Comparison of ENCODE assay signal across 26 cellular contexts in the genomic region with DNA sequence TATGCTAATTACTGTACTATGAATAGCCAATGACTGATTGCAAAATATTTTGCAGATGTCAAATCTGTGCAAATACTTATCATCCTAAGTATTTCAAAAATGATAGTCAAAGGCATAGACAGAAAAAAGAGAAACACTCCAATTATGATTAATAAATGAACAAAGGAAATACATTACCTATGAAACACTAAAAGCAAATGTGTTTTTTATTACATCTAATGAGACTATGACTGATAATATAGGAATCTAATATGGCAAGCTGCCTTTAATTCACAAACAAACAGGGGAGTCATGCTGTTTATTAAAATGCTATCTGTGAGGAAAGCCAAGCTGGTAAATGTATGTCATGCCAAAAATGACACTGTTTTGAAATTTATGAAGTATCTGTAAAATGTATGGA.
"Had no signal": no experiment of that assay in that cellular context is flagged by ENCODE, and none has a peak within 500 bp of the region (broad histone marks: within the 10 kb centered on the region; RNA-seq: fewer than 3 reads in every experiment).

No MANE protein-coding gene starts in this region.

- H3K4me3 Mint-ChIP-seq: activated B cell treated with CpG ODN at 0.5 μM for 24 hours; activated CD4-positive, alpha-beta T cell treated with anti-CD3 and anti-CD28 coated beads, Interleukin-2, amount 10 ng/mL, durations not matched to agents 24 days and 14 days; activated CD8-positive, alpha-beta memory T cell treated with anti-CD3 and anti-CD28 coated beads, Interleukin-2, amount 10 ng/mL, durations not matched to agents 7 days and 5 days; activated naive CD4-positive, alpha-beta T cell treated with anti-CD3 and anti-CD28 coated beads, Interleukin-2, amount 50 U/mL, for 24 hours; activated T-cell treated with anti-CD3 and anti-CD28 coated beads, Interleukin-2, amount 50 U/mL, for 24 hours; activated T-helper 1 cell treated with anti-CD3 and anti-CD28 coated beads, Interleukin-12 subunit alpha, Interleukin-12 subunit beta, Interleukin-2, Interleukin-4 antibody, amounts not matched to agents 30 ng/mL and 10 ng/mL and 1 ng/mL, durations not matched to agents 14 hours and 24 hours and 36 hours; T-helper 17 cell had no signal

- H3K9me3 Mint-ChIP-seq: activated CD4-positive, alpha-beta T cell treated with anti-CD3 and anti-CD28 coated beads, Interleukin-2, amount 10 ng/mL, durations not matched to agents 24 days and 14 days had no signal

- ATAC-seq: activated CD8-positive, alpha-beta memory T cell treated with anti-CD3 and anti-CD28 coated beads, Interleukin-2, amount 10 ng/mL, durations not matched to agents 7 days and 5 days; T-helper 17 cell had no signal

- H3K4me1 ChIP-seq: SJSA1 had no signal

- H3K36me3 ChIP-seq: brain microvascular endothelial cell, SJSA1 had no signal

- H3K27ac Mint-ChIP-seq: activated B cell treated with CpG ODN at 0.5 μM for 24 hours; activated CD4-positive, alpha-beta T cell treated with anti-CD3 and anti-CD28 coated beads, Interleukin-2, amount 10 ng/mL, durations not matched to agents 24 days and 14 days; activated CD8-positive, alpha-beta memory T cell treated with anti-CD3 and anti-CD28 coated beads, Interleukin-2, amount 10 ng/mL, durations not matched to agents 7 days and 5 days; activated naive CD4-positive, alpha-beta T cell treated with anti-CD3 and anti-CD28 coated beads, Interleukin-2, amount 50 U/mL, for 24 hours; activated T-cell treated with anti-CD3 and anti-CD28 coated beads, Interleukin-2, amount 50 U/mL, for 24 hours; activated T-helper 1 cell treated with anti-CD3 and anti-CD28 coated beads, Interleukin-12 subunit alpha, Interleukin-12 subunit beta, Interleukin-2, Interleukin-4 antibody, amounts not matched to agents 30 ng/mL and 10 ng/mL and 1 ng/mL, durations not matched to agents 14 hours and 24 hours and 36 hours; T-helper 17 cell had no signal

- H3K4me1 Mint-ChIP-seq: activated B cell treated with CpG ODN at 0.5 μM for 24 hours; activated CD4-positive, alpha-beta T cell treated with anti-CD3 and anti-CD28 coated beads, Interleukin-2, amount 10 ng/mL, durations not matched to agents 24 days and 14 days; activated CD8-positive, alpha-beta memory T cell treated with anti-CD3 and anti-CD28 coated beads, Interleukin-2, amount 10 ng/mL, durations not matched to agents 7 days and 5 days; activated naive CD4-positive, alpha-beta T cell treated with anti-CD3 and anti-CD28 coated beads, Interleukin-2, amount 50 U/mL, for 24 hours; T-helper 17 cell had no signal

- H3K36me3 Mint-ChIP-seq: activated CD8-positive, alpha-beta memory T cell treated with anti-CD3 and anti-CD28 coated beads, Interleukin-2, amount 10 ng/mL, durations not matched to agents 7 days and 5 days; activated naive CD4-positive, alpha-beta T cell treated with anti-CD3 and anti-CD28 coated beads, Interleukin-2, amount 50 U/mL, for 24 hours had no signal

- H3K4me3 ChIP-seq: SJSA1 had no signal

- H3K27me3 ChIP-seq: brain microvascular endothelial cell, SJSA1 had no signal

- H3K27me3 Mint-ChIP-seq: activated B cell treated with CpG ODN at 0.5 μM for 24 hours; activated CD4-positive, alpha-beta T cell treated with anti-CD3 and anti-CD28 coated beads, Interleukin-2, amount 10 ng/mL, durations not matched to agents 24 days and 14 days; activated CD8-positive, alpha-beta memory T cell treated with anti-CD3 and anti-CD28 coated beads, Interleukin-2, amount 10 ng/mL, durations not matched to agents 7 days and 5 days; activated naive CD4-positive, alpha-beta T cell treated with anti-CD3 and anti-CD28 coated beads, Interleukin-2, amount 50 U/mL, for 24 hours; activated T-cell treated with anti-CD3 and anti-CD28 coated beads, Interleukin-2, amount 50 U/mL, for 24 hours; T-helper 17 cell had no signal

- DNase-seq: activated B cell treated with CpG ODN at 0.5 μM for 24 hours; activated CD4-positive, alpha-beta T cell treated with anti-CD3 and anti-CD28 coated beads for 1 hour; activated CD4-positive, alpha-beta T cell treated with anti-CD3 and anti-CD28 coated beads, Interleukin-2, amount 10 ng/mL, durations not matched to agents 24 days and 14 days; activated CD4-positive, alpha-beta T cell treated with anti-CD3 and anti-CD28 coated beads, Interleukin-2, amount 50 U/mL, for 48 hours; activated CD8-positive, alpha-beta memory T cell treated with anti-CD3 and anti-CD28 coated beads, Interleukin-2, amount 10 ng/mL, durations not matched to agents 7 days and 5 days; activated effector memory CD4-positive, alpha-beta T cell treated with Interleukin-2 at 50 U/mL for 16 hours; activated naive CD4-positive, alpha-beta T cell; activated T-cell treated with anti-CD3 and anti-CD28 coated beads, Interleukin-2, amount 50 U/mL, for 24 hours; amniotic stem cell; brain microvascular endothelial cell; IMR-90; Kasumi-1; KBM-7; NCI-H1048; NCI-H1417; NCI-H1694; NCI-H2029 treated with DMSO at 0.1 percent for 48 hours; NCI-H345; NCI-H510A treated with DMSO at 0.1 percent for 48 hours; NK-92 treated with Interleukin-12 subunit alpha and Interleukin-12 subunit beta, amount 100 ng/mL, for 24 hours; SHP77; T-helper 17 cell; T-helper 9 cell had no signal

- H3K27ac ChIP-seq: brain microvascular endothelial cell, SJSA1 had no signal
